ENCODE assay signal across 1 cellular context in genomic region chr2:124538549-124538948, GRCh38.
TF ChIP-seq lines count a peak whose summit lies in the region.

No MANE protein-coding gene starts in this region.

TF ChIP-seq in HepG2, 621 proteins besides CTCF, POLR2A, EP300 and RAD21:
- TF ChIP-seq E2F1 (CRISPR knock-in tag; IDR thresholded peaks at IDR 0.05) (no peak), HHEX (CRISPR knock-in tag; IDR thresholded peaks at IDR 0.05) (no peak), CREBL2 (CRISPR knock-in tag; IDR thresholded peaks at IDR 0.05; ENCODE audit: borderline replicate concordance) (no peak), PLRG1 (conservative IDR thresholded peaks at IDR 0.05) (0 out of 2 replicates have a peak, but pooled peaks have one; percentile 48), SRSF9 (IDR thresholded peaks at IDR 0.05; ENCODE audit: borderline replicate concordance, insufficient read depth, low read depth, low read length, poor library complexity, severe bottlenecking) (peak; percentile 95)
